ENCODE assay signal across 25 cellular contexts in genomic region chr14:61319706-61320105, GRCh38.
"Had no signal": no experiment of that assay in that cellular context is flagged by ENCODE, and none has a peak within 500 bp of the region (broad histone marks: within the 10 kb centered on the region; RNA-seq: fewer than 3 reads in every experiment).

No MANE protein-coding gene starts in this region.

- H3K9me3 ChIP-seq: left ventricle myocardium inferior, neutrophil, ovary, right atrium auricular region, spleen, suprapubic skin, thoracic aorta, tibial nerve, upper lobe of left lung, vagina had no signal

- H3K27me3 ChIP-seq: ovary, right atrium auricular region, upper lobe of left lung, vagina had no signal

- H3K27me3 Mint-ChIP-seq: stimulated activated naive CD8-positive, alpha-beta T cell treated with anti-CD3 and anti-CD28 coated beads, Interleukin-15, Interleukin-2, amounts not matched to agents 100 ng/mL and 50 ng/mL, for 24 hours had no signal

- ATAC-seq: natural killer cell; sciatic nerve; stimulated activated effector memory CD8-positive, alpha-beta T cell treated with anti-CD3 and anti-CD28 coated beads, Interleukin-12 subunit alpha, Interleukin-12 subunit beta, amount 100 ng/mL, for 72 hours had no signal

- H3K4me3 ChIP-seq: left ventricle myocardium inferior, lung, neural progenitor cell, ovary, right atrium auricular region, suprapubic skin, thoracic aorta, tibial nerve, upper lobe of left lung, vagina had no signal

- H3K4me2 ChIP-seq: neural progenitor cell had no signal

- H3K27ac Mint-ChIP-seq: mesothelial cell of epicardium; naive B cell; natural killer cell; nephron progenitor cell; neural progenitor cell; progenitor cell of endocrine pancreas; stimulated activated effector memory CD8-positive, alpha-beta T cell treated with anti-CD3 and anti-CD28 coated beads, Interleukin-12 subunit alpha, Interleukin-12 subunit beta, amount 100 ng/mL, for 72 hours; stimulated activated naive CD8-positive, alpha-beta T cell treated with anti-CD3 and anti-CD28 coated beads, Interleukin-15, Interleukin-2, amounts not matched to agents 100 ng/mL and 50 ng/mL, for 24 hours had no signal

- H3K9me3 Mint-ChIP-seq: natural killer cell; stimulated activated effector memory CD8-positive, alpha-beta T cell treated with anti-CD3 and anti-CD28 coated beads, Interleukin-12 subunit alpha, Interleukin-12 subunit beta, amount 100 ng/mL, for 72 hours had no signal

- H3K27ac ChIP-seq: neural progenitor cell, neutrophil, ovary, right atrium auricular region, thoracic aorta, tibial nerve, vagina had no signal

- H3K4me3 Mint-ChIP-seq: mesothelial cell of epicardium; natural killer cell; nephron progenitor cell; stimulated activated effector memory CD8-positive, alpha-beta T cell treated with anti-CD3 and anti-CD28 coated beads, Interleukin-12 subunit alpha, Interleukin-12 subunit beta, amount 100 ng/mL, for 72 hours; stimulated activated naive CD8-positive, alpha-beta T cell treated with anti-CD3 and anti-CD28 coated beads, Interleukin-15, Interleukin-2, amounts not matched to agents 100 ng/mL and 50 ng/mL, for 24 hours had no signal

- H3K9ac ChIP-seq: neural progenitor cell had no signal

- H2AFZ ChIP-seq: neural progenitor cell had no signal

- H3K36me3 ChIP-seq: left ventricle myocardium inferior, neural progenitor cell, neutrophil, ovary, right atrium auricular region, spleen, suprapubic skin, thoracic aorta, tibial nerve, upper lobe of left lung, vagina had no signal

- DNase-seq: islet precursor cell; left ventricle myocardium inferior; mesendoderm; naive B cell; natural killer cell; nephron progenitor cell; occipital lobe; ovary; spleen; stimulated activated CD4-positive, alpha-beta T cell treated with anti-CD3 and anti-CD28 coated beads, Interleukin-4, amount 100 ng/mL, for 24 hours; stimulated activated naive CD4-positive, alpha-beta T cell had no signal

- H3K36me3 Mint-ChIP-seq: mesothelial cell of epicardium, naive B cell, neural progenitor cell had no signal
